In the genomic region with DNA sequence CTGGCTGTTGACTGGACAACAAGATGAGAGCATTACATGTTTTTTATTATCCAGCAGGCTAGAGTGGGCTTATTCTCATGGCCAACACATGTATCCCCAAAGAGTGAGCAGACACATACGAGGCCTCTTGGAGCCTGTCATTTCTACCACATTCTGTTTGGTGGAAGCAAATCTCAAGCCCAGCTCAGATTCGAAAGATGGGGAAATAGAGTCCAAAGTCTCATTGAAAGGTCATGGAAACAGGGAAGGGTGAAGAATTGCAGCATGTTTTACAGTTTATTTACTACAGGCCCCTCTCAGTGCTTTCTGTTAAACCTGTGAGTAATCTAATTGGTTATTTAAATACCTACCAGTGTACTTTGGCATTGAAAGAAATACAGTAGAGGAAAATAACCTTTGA, we compare ENCODE assay signal across 1 cellular context.
TF ChIP-seq lines count a peak whose summit lies in the region.

No MANE protein-coding gene starts in this region.

TF ChIP-seq in HepG2, 621 proteins besides CTCF, POLR2A, EP300 and RAD21 (continued from another document and continues in another):
- 0 out of 2 replicates have a peak, but pooled peaks have one; percentile 25 for TF ChIP-seq KMT2A (CRISPR knock-in tag; IDR thresholded peaks at IDR 0.05)
- TF ChIP-seq, protein P1, sequence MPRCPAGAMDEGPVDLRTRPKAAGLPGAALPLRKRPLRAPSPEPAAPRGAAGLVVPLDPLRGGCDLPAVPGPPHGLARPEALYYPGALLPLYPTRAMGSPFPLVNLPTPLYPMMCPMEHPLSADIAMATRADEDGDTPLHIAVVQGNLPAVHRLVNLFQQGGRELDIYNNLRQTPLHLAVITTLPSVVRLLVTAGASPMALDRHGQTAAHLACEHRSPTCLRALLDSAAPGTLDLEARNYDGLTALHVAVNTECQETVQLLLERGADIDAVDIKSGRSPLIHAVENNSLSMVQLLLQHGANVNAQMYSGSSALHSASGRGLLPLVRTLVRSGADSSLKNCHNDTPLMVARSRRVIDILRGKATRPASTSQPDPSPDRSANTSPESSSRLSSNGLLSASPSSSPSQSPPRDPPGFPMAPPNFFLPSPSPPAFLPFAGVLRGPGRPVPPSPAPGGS (CRISPR knock-in tag; IDR thresholded peaks at IDR 0.05): no peak
- TF ChIP-seq SIX4 (CRISPR knock-in tag; IDR thresholded peaks at IDR 0.05): peak; percentile 52; the same call in 1 of the 2 replicates
- TF ChIP-seq, protein P2, sequence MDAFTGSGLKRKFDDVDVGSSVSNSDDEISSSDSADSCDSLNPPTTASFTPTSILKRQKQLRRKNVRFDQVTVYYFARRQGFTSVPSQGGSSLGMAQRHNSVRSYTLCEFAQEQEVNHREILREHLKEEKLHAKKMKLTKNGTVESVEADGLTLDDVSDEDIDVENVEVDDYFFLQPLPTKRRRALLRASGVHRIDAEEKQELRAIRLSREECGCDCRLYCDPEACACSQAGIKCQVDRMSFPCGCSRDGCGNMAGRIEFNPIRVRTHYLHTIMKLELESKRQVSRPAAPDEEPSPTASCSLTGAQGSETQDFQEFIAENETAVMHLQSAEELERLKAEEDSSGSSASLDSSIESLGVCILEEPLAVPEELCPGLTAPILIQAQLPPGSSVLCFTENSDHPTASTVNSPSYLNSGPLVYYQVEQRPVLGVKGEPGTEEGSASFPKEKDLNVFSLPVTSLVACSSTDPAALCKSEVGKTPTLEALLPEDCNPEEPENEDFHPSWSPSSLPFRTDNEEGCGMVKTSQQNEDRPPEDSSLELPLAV (CRISPR knock-in tag; conservative IDR thresholded peaks at IDR 0.05; ENCODE audit: low read depth): no peak
- peak; percentile 94 for TF ChIP-seq CEBPB (IDR thresholded peaks at IDR 0.05; ENCODE audit: borderline replicate concordance, low read depth, low read length)
- TF ChIP-seq ZNF615 (CRISPR knock-in tag; IDR thresholded peaks at IDR 0.05; ENCODE audit: borderline replicate concordance): no peak
- TF ChIP-seq TBX3 (IDR thresholded peaks at IDR 0.05; ENCODE audit: borderline replicate concordance): peak; percentile 28; the same call in 1 of the 2 replicates
- TF ChIP-seq ZNF12 (CRISPR knock-in tag; IDR thresholded peaks at IDR 0.05): no peak
- TF ChIP-seq, protein P3, sequence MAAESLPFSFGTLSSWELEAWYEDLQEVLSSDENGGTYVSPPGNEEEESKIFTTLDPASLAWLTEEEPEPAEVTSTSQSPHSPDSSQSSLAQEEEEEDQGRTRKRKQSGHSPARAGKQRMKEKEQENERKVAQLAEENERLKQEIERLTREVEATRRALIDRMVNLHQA (CRISPR knock-in tag; IDR thresholded peaks at IDR 0.05): no peak
- TF ChIP-seq, protein P4, sequence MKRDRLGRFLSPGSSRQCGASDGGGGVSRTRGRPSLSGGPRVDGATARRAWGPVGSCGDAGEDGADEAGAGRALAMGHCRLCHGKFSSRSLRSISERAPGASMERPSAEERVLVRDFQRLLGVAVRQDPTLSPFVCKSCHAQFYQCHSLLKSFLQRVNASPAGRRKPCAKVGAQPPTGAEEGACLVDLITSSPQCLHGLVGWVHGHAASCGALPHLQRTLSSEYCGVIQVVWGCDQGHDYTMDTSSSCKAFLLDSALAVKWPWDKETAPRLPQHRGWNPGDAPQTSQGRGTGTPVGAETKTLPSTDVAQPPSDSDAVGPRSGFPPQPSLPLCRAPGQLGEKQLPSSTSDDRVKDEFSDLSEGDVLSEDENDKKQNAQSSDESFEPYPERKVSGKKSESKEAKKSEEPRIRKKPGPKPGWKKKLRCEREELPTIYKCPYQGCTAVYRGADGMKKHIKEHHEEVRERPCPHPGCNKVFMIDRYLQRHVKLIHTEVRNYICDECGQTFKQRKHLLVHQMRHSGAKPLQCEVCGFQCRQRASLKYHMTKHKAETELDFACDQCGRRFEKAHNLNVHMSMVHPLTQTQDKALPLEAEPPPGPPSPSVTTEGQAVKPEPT (CRISPR knock-in tag; IDR thresholded peaks at IDR 0.05; ENCODE audit: low read depth): no peak
- TF ChIP-seq SIX1 (CRISPR knock-in tag; IDR thresholded peaks at IDR 0.05; ENCODE audit: borderline replicate concordance): peak; percentile 57; the same call in 1 of the 2 replicates
- peak; percentile 91 for TF ChIP-seq ESRRA (CRISPR knock-in tag; IDR thresholded peaks at IDR 0.05; ENCODE audit: low read depth)
- peak; percentile 46; the same call in 1 of the 2 replicates for TF ChIP-seq FOSL2 (CRISPR knock-in tag; IDR thresholded peaks at IDR 0.05)
- 0 out of 2 replicates have a peak, but pooled peaks have one; percentile 50 for TF ChIP-seq ZNF816 (CRISPR knock-in tag; IDR thresholded peaks at IDR 0.05; ENCODE audit: borderline replicate concordance)
- TF ChIP-seq EHMT2 (IDR thresholded peaks at IDR 0.05; ENCODE audit: borderline replicate concordance, low read depth, low read length): peak; percentile 81; the same call in 1 of the 2 replicates
- no peak for TF ChIP-seq HNRNPH1 (optimal IDR thresholded peaks at IDR 0.05; ENCODE audit: low read depth, low read length)
- TF ChIP-seq ZNF614 (CRISPR knock-in tag; IDR thresholded peaks at IDR 0.05; ENCODE audit: borderline replicate concordance): 0 out of 2 replicates have a peak, but pooled peaks have one; percentile 53
- TF ChIP-seq, protein P5, sequence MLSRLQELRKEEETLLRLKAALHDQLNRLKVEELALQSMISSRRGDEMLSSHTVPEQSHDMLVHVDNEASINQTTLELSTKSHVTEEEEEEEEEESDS (CRISPR knock-in tag; IDR thresholded peaks at IDR 0.05; ENCODE audit: borderline replicate concordance): no peak
- TF ChIP-seq ZFAT (CRISPR knock-in tag; conservative IDR thresholded peaks at IDR 0.05): no peak
- TF ChIP-seq RFXAP (CRISPR knock-in tag; IDR thresholded peaks at IDR 0.05; ENCODE audit: borderline replicate concordance): no peak
- TF ChIP-seq, protein P6, sequence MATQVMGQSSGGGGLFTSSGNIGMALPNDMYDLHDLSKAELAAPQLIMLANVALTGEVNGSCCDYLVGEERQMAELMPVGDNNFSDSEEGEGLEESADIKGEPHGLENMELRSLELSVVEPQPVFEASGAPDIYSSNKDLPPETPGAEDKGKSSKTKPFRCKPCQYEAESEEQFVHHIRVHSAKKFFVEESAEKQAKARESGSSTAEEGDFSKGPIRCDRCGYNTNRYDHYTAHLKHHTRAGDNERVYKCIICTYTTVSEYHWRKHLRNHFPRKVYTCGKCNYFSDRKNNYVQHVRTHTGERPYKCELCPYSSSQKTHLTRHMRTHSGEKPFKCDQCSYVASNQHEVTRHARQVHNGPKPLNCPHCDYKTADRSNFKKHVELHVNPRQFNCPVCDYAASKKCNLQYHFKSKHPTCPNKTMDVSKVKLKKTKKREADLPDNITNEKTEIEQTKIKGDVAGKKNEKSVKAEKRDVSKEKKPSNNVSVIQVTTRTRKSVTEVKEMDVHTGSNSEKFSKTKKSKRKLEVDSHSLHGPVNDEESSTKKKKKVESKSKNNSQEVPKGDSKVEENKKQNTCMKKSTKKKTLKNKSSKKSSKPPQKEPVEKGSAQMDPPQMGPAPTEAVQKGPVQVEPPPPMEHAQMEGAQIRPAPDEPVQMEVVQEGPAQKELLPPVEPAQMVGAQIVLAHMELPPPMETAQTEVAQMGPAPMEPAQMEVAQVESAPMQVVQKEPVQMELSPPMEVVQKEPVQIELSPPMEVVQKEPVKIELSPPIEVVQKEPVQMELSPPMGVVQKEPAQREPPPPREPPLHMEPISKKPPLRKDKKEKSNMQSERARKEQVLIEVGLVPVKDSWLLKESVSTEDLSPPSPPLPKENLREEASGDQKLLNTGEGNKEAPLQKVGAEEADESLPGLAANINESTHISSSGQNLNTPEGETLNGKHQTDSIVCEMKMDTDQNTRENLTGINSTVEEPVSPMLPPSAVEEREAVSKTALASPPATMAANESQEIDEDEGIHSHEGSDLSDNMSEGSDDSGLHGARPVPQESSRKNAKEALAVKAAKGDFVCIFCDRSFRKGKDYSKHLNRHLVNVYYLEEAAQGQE (IDR thresholded peaks at IDR 0.05; ENCODE audit: borderline replicate concordance in 1 of 2, low read depth in 1 of 2, low read length in 2 of 2): no peak; a peak in 1 of 4 replicates
- TF ChIP-seq, protein P7, sequence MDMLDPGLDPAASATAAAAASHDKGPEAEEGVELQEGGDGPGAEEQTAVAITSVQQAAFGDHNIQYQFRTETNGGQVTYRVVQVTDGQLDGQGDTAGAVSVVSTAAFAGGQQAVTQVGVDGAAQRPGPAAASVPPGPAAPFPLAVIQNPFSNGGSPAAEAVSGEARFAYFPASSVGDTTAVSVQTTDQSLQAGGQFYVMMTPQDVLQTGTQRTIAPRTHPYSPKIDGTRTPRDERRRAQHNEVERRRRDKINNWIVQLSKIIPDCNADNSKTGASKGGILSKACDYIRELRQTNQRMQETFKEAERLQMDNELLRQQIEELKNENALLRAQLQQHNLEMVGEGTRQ (IDR thresholded peaks at IDR 0.05; ENCODE audit: low read depth, low read length): no peak
- TF ChIP-seq, protein P7 (CRISPR knock-in tag; IDR thresholded peaks at IDR 0.05; ENCODE audit: borderline replicate concordance): no peak
- TF ChIP-seq HNF4A (CRISPR knock-in tag; IDR thresholded peaks at IDR 0.05): peak; percentile 99
- TF ChIP-seq, protein P8, sequence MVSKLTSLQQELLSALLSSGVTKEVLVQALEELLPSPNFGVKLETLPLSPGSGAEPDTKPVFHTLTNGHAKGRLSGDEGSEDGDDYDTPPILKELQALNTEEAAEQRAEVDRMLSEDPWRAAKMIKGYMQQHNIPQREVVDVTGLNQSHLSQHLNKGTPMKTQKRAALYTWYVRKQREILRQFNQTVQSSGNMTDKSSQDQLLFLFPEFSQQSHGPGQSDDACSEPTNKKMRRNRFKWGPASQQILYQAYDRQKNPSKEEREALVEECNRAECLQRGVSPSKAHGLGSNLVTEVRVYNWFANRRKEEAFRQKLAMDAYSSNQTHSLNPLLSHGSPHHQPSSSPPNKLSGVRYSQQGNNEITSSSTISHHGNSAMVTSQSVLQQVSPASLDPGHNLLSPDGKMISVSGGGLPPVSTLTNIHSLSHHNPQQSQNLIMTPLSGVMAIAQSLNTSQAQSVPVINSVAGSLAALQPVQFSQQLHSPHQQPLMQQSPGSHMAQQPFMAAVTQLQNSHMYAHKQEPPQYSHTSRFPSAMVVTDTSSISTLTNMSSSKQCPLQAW (CRISPR knock-in tag; IDR thresholded peaks at IDR 0.05): peak; percentile 59
- TF ChIP-seq MTF1 (CRISPR knock-in tag; IDR thresholded peaks at IDR 0.05): no peak
- TF ChIP-seq, protein P9, sequence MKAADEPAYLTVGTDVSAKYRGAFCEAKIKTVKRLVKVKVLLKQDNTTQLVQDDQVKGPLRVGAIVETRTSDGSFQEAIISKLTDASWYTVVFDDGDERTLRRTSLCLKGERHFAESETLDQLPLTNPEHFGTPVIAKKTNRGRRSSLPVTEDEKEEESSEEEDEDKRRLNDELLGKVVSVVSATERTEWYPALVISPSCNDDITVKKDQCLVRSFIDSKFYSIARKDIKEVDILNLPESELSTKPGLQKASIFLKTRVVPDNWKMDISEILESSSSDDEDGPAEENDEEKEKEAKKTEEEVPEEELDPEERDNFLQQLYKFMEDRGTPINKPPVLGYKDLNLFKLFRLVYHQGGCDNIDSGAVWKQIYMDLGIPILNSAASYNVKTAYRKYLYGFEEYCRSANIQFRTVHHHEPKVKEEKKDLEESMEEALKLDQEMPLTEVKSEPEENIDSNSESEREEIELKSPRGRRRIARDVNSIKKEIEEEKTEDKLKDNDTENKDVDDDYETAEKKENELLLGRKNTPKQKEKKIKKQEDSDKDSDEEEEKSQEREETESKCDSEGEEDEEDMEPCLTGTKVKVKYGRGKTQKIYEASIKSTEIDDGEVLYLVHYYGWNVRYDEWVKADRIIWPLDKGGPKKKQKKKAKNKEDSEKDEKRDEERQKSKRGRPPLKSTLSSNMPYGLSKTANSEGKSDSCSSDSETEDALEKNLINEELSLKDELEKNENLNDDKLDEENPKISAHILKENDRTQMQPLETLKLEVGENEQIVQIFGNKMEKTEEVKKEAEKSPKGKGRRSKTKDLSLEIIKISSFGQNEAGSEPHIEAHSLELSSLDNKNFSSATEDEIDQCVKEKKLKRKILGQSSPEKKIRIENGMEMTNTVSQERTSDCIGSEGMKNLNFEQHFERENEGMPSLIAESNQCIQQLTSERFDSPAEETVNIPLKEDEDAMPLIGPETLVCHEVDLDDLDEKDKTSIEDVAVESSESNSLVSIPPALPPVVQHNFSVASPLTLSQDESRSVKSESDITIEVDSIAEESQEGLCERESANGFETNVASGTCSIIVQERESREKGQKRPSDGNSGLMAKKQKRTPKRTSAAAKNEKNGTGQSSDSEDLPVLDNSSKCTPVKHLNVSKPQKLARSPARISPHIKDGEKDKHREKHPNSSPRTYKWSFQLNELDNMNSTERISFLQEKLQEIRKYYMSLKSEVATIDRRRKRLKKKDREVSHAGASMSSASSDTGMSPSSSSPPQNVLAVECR (CRISPR knock-in tag; IDR thresholded peaks at IDR 0.05; ENCODE audit: borderline replicate concordance): peak; percentile 27; the same call in 1 of the 2 replicates
- TF ChIP-seq, protein P10, sequence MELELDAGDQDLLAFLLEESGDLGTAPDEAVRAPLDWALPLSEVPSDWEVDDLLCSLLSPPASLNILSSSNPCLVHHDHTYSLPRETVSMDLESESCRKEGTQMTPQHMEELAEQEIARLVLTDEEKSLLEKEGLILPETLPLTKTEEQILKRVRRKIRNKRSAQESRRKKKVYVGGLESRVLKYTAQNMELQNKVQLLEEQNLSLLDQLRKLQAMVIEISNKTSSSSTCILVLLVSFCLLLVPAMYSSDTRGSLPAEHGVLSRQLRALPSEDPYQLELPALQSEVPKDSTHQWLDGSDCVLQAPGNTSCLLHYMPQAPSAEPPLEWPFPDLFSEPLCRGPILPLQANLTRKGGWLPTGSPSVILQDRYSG (CRISPR knock-in tag; IDR thresholded peaks at IDR 0.05): 0 out of 2 replicates have a peak, but pooled peaks have one; percentile 31
- TF ChIP-seq FLYWCH1 (CRISPR knock-in tag; IDR thresholded peaks at IDR 0.05): no peak
- TF ChIP-seq, protein P11, sequence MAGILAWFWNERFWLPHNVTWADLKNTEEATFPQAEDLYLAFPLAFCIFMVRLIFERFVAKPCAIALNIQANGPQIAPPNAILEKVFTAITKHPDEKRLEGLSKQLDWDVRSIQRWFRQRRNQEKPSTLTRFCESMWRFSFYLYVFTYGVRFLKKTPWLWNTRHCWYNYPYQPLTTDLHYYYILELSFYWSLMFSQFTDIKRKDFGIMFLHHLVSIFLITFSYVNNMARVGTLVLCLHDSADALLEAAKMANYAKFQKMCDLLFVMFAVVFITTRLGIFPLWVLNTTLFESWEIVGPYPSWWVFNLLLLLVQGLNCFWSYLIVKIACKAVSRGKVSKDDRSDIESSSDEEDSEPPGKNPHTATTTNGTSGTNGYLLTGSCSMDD (CRISPR knock-in tag; IDR thresholded peaks at IDR 0.05): no peak
- 0 out of 2 replicates have a peak, but pooled peaks have one; percentile 16 for TF ChIP-seq GATAD1 (CRISPR knock-in tag; IDR thresholded peaks at IDR 0.05)
- no peak for TF ChIP-seq ZNF205 (CRISPR knock-in tag; IDR thresholded peaks at IDR 0.05)
- TF ChIP-seq, protein P12, sequence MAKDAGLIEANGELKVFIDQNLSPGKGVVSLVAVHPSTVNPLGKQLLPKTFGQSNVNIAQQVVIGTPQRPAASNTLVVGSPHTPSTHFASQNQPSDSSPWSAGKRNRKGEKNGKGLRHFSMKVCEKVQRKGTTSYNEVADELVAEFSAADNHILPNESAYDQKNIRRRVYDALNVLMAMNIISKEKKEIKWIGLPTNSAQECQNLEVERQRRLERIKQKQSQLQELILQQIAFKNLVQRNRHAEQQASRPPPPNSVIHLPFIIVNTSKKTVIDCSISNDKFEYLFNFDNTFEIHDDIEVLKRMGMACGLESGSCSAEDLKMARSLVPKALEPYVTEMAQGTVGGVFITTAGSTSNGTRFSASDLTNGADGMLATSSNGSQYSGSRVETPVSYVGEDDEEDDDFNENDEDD (CRISPR knock-in tag; IDR thresholded peaks at IDR 0.05; ENCODE audit: borderline replicate concordance): peak; percentile 22; the same call in 1 of the 2 replicates
- peak; percentile 62 for TF ChIP-seq TEAD3 (CRISPR knock-in tag; optimal IDR thresholded peaks at IDR 0.05; ENCODE audit: borderline replicate concordance)
